Comparison of ENCODE assay signal across 1 cellular context in the genomic region with DNA sequence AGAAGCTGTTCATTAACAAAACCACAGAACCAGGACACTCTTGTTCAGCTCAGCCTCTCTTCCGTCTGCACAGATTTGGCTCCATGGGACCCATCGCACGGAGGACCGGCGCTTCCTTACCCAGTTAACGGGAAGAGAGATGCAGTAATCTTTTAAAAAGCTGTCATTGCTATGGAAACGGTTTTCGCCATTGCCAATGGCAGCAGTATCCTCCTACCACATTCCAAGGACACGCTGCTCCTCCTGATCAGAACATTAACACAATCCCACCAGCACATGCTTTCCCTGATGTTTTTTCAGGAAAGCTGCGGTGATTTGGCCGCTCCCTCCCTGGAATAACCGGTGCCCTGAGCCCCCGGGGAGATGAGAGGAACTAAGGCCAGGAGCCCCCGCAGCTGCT.
TF ChIP-seq lines count a peak whose summit lies in the region.

No MANE protein-coding gene starts in this region.

TF ChIP-seq in K562, 482 proteins besides CTCF, POLR2A, EP300 and RAD21:
- TF ChIP-seq XRCC4 (IDR thresholded peaks at IDR 0.05; ENCODE audit: extremely low read depth, insufficient read depth, insufficient read length) (no peak), RFX1 (IDR thresholded peaks at IDR 0.05) (peak; percentile 58), ESRRB (CRISPR knock-in tag; IDR thresholded peaks at IDR 0.05; ENCODE audit: borderline replicate concordance) (no peak), ZNF12 (CRISPR knock-in tag; IDR thresholded peaks at IDR 0.05) (no peak), RUNX1 (IDR thresholded peaks at IDR 0.05; ENCODE audit: low read depth) (no peak)
- TF ChIP-seq, protein P1, sequence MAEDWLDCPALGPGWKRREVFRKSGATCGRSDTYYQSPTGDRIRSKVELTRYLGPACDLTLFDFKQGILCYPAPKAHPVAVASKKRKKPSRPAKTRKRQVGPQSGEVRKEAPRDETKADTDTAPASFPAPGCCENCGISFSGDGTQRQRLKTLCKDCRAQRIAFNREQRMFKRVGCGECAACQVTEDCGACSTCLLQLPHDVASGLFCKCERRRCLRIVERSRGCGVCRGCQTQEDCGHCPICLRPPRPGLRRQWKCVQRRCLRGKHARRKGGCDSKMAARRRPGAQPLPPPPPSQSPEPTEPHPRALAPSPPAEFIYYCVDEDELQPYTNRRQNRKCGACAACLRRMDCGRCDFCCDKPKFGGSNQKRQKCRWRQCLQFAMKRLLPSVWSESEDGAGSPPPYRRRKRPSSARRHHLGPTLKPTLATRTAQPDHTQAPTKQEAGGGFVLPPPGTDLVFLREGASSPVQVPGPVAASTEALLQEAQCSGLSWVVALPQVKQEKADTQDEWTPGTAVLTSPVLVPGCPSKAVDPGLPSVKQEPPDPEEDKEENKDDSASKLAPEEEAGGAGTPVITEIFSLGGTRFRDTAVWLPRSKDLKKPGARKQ (CRISPR knock-in tag; IDR thresholded peaks at IDR 0.05): no peak
TF ChIP-seq in K562: peak in this region for 1.
